ENCODE assay signal across 15 cellular contexts in the genomic region with DNA sequence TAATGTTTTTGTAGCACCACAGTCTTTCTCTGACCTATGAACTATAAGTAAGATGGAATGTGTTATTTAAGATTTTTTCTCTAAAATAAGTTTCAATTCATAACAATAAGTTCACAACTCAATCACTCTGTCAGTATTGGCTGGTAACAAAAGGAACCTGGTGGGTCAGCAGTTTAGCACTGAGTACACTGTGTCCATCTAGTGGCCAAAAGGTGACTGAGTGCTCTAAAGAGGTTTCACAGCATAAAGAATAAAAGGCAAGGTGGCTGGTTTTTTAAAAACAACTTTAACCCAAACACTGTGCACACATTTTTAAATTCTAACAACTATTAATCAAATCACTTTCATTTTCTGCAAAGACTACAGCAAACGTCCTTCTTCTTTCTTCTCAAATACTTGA.
DNase-seq lines count a peak whose midpoint lies in the region; ATAC-seq and TF ChIP-seq lines count a peak whose summit lies in the region.
"Had no signal": no experiment of that assay in that cellular context is flagged by ENCODE, and none has a peak within 500 bp of the region (broad histone marks: within the 10 kb centered on the region; RNA-seq: fewer than 3 reads in every experiment).

No MANE protein-coding gene starts in this region.

- peaks cover 10% of the 10 kb centered on the region for H3K9me3 Mint-ChIP-seq in mesothelial cell of epicardium
- H3K9me3 Mint-ChIP-seq: activated naive CD4-positive, alpha-beta T cell treated with anti-CD3 and anti-CD28 coated beads for 36 hours had no signal

- H3K4me3 Mint-ChIP-seq in mesothelial cell of epicardium = no peak overlapping the region
- H3K4me3 Mint-ChIP-seq: activated naive CD4-positive, alpha-beta T cell treated with anti-CD3 and anti-CD28 coated beads for 36 hours had no signal

- no peaks in the 10 kb centered on the region for H3K79me2 ChIP-seq in trophoblast cell (ENCODE audit: control insufficient read depth, insufficient read depth, low read length, poor library complexity)

- peaks cover 7% of the 10 kb centered on the region for H3K4me1 Mint-ChIP-seq in mesothelial cell of epicardium

- no peak overlapping the region for H2AFZ ChIP-seq in trophoblast cell (ENCODE audit: insufficient read depth, low read length, poor library complexity)

- H3K79me1 ChIP-seq in trophoblast cell (ENCODE audit: low read length) = no peaks in the 10 kb centered on the region

- no peak overlapping the region for H2AK5ac ChIP-seq in trophoblast cell (ENCODE audit: low read length)

- no peak overlapping the region for H4K8ac ChIP-seq in trophoblast cell (ENCODE audit: low read depth, low read length)

- no peak overlapping the region for H3K27ac Mint-ChIP-seq in mesothelial cell of epicardium
- H3K27ac Mint-ChIP-seq: activated naive CD4-positive, alpha-beta T cell treated with anti-CD3 and anti-CD28 coated beads for 36 hours had no signal

- H3K36me3 ChIP-seq in trophoblast cell (ENCODE audit: control insufficient read depth in 1 of 2, insufficient read depth in 2 of 2, low read length in 2 of 2) = no peaks in the 10 kb centered on the region
- H3K36me3 ChIP-seq: ovary, SJSA1 had no signal

- H3K9ac ChIP-seq in trophoblast cell (ENCODE audit: low read length) = no peak overlapping the region

- H3K27me3 ChIP-seq in trophoblast cell (ENCODE audit: insufficient read depth, low read length) = no peaks in the 10 kb centered on the region
- H3K27me3 ChIP-seq: ovary, SJSA1 had no signal

- no peak overlapping the region for H3K4me2 ChIP-seq in trophoblast cell (ENCODE audit: low read length)

- no peak overlapping the region for H2BK5ac ChIP-seq in trophoblast cell (ENCODE audit: low read depth, low read length, poor library complexity)

- no peaks in the 10 kb centered on the region for H3K4me1 ChIP-seq in trophoblast cell (ENCODE audit: control insufficient read depth in 1 of 2, insufficient read depth in 2 of 2, low read length in 2 of 2)
- H3K4me1 ChIP-seq: SJSA1 had no signal

- no peaks in the 10 kb centered on the region for H3K27me3 Mint-ChIP-seq in mesothelial cell of epicardium (ENCODE audit: low read depth)

- no peak overlapping the region for H4K12ac ChIP-seq in trophoblast cell (ENCODE audit: low read depth, low read length)

- H3K14ac ChIP-seq in trophoblast cell (ENCODE audit: low read length) = no peak overlapping the region

- no peak overlapping the region for H4K91ac ChIP-seq in trophoblast cell (ENCODE audit: low read depth, low read length)

- peaks cover 2% of the 10 kb centered on the region for H3K9me3 ChIP-seq in trophoblast cell (ENCODE audit: insufficient read depth, low read depth, low read length)
- H3K9me3 ChIP-seq: ovary, SJSA1 had no signal

- no peak overlapping the region for H2BK12ac ChIP-seq in trophoblast cell (ENCODE audit: low read length)

- H3K23ac ChIP-seq in trophoblast cell (ENCODE audit: low read length) = no peak overlapping the region

- WGBS in trophoblast cell (ENCODE audit: extremely low coverage, insufficient coverage, insufficient read length) = 91% methylated on average over 1 of the region's 1 CpG

- H3K36me3 Mint-ChIP-seq in mesothelial cell of epicardium = peaks cover 30% of the 10 kb centered on the region

- H3K27ac ChIP-seq in trophoblast cell (ENCODE audit: low read depth, low read length) = no peak overlapping the region
- H3K27ac ChIP-seq: ovary, SJSA1 had no signal

- H3K18ac ChIP-seq in trophoblast cell (ENCODE audit: low read length) = no peak overlapping the region

- no peak overlapping the region for H3K4ac ChIP-seq in trophoblast cell (ENCODE audit: low read depth, low read length)

- H2BK120ac ChIP-seq in trophoblast cell (ENCODE audit: insufficient read depth, low read length, poor library complexity) = no peak overlapping the region

- TF ChIP-seq CTCF in GM12864 (IDR thresholded peaks at IDR 0.05; ENCODE audit: low read depth, low read length, missing control alignments) (peak; percentile 44), choroid plexus epithelial cell (conservative IDR thresholded peaks at IDR 0.05; ENCODE audit: low read depth, low read length) (peak; percentile 26), mesothelial cell of epicardium (IDR thresholded peaks at IDR 0.05; ENCODE audit: unreplicated experiment) (no peak)

- DNase-seq in GM12864 (ENCODE audit: low read depth) (no peak), NAMALWA (ENCODE audit: low spot score) (peak; percentile 1), choroid plexus epithelial cell (ENCODE audit: low read depth) (no peak), trophoblast cell (peak; percentile 4 to 44), mesothelial cell of epicardium (ENCODE audit: low spot score in 2 of 2, unreplicated experiment in 2 of 2) (no peak), NCI-H187 treated with DMSO at 0.1 percent for 48 hours (lab: John Stamatoyannopoulos, UW) (no peak), D341Med (ENCODE audit: low spot score) (no peak)
- DNase-seq: activated CD4-positive, alpha-beta T cell treated with anti-CD3 and anti-CD28 coated beads, Interleukin-2, amount 50 U/mL, for 4 hours; activated naive CD4-positive, alpha-beta T cell treated with anti-CD3 and anti-CD28 coated beads for 36 hours; left ventricle myocardium superior; ovary; stimulated activated CD4-positive, alpha-beta T cell treated with anti-CD3 and anti-CD28 coated beads, Interleukin-2, amount 100 ng/mL, for 24 hours; stimulated activated naive CD8-positive, alpha-beta T cell treated with anti-CD3 and anti-CD28 coated beads, Interleukin-15, Interleukin-2, amounts not matched to agents 100 U/mL and 50 U/mL, for 24 hours had no signal

- ATAC-seq in GM19328 (IDR thresholded peaks at IDR 0.05; ENCODE audit: unreplicated experiment) = no peak
- ATAC-seq: left ventricle myocardium superior; stimulated activated naive CD8-positive, alpha-beta T cell treated with anti-CD3 and anti-CD28 coated beads, Interleukin-15, Interleukin-2, amounts not matched to agents 100 U/mL and 50 U/mL, for 24 hours had no signal

- H3K4me3 ChIP-seq in GM12864 (ENCODE audit: low read depth, low read length) (no peak overlapping the region), choroid plexus epithelial cell (ENCODE audit: low read depth, low read length) (no peak overlapping the region), trophoblast cell (ENCODE audit: low read depth, low read length) (no peak overlapping the region)
- H3K4me3 ChIP-seq: ovary, SJSA1 had no signal

Comparison
In these comparisons a context has a peak if more than half of its experiments do, and no peak if none do; other contexts are left out.
1. DNase-seq: peak in NAMALWA (single experiment) and trophoblast cell (2 of 2); none in GM12864 (single experiment), choroid plexus epithelial cell (single experiment), mesothelial cell of epicardium (0 of 2), NCI-H187 treated with DMSO at 0.1 percent for 48 hours (single experiment) and D341Med (single experiment).